20 cellular contexts compared by ENCODE assay signal in the genomic region with DNA sequence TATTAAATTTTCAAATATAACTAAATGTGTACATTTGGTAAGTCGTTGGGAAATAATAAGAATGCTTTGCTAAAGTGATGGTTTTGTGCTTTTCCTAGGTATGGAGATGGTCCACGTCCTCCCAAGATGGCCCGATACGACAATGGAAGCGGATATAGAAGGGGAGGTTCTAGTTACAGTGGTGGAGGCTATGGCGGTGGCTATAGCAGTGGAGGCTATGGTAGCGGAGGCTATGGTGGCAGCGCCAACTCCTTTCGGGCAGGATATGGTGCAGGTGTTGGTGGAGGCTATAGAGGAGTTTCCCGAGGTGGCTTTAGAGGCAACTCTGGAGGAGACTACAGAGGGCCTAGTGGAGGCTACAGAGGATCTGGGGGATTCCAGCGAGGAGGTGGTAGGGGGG.
"Had no signal": no experiment of that assay in that cellular context is flagged by ENCODE, and none has a peak within 500 bp of the region (broad histone marks: within the 10 kb centered on the region; RNA-seq: fewer than 3 reads in every experiment).

No MANE protein-coding gene starts in this region.

- H2AFZ ChIP-seq: neural progenitor cell had no signal

- ATAC-seq: esophagus mucosa, gastroesophageal sphincter, heart right ventricle, left lung, SK-N-SH treated with all-trans-retinoic acid at 6 μM for 48 hours, T-cell had no signal

- H3K4me3 Mint-ChIP-seq: activated CD4-positive, alpha-beta T cell treated with anti-CD3 and anti-CD28 coated beads, Interleukin-2, amount 10 ng/mL, durations not matched to agents 7 days and 5 days; neural progenitor cell; T-cell; type B pancreatic cell had no signal

- H3K9me3 ChIP-seq: adrenal gland, gastroesophageal sphincter, heart right ventricle, left lung, prostate gland, testis had no signal

- H3K27ac ChIP-seq: adrenal gland, gastroesophageal sphincter, heart right ventricle, left lung, prostate gland, testis had no signal

- DNase-seq: activated CD4-positive, alpha-beta T cell treated with anti-CD3 and anti-CD28 coated beads, Interleukin-2, amount 10 ng/mL, durations not matched to agents 7 days and 5 days; activated CD4-positive, CD25-positive, alpha-beta regulatory T cell; activated naive CD4-positive, alpha-beta T cell; adrenal gland; effector CD4-positive, alpha-beta T cell; heart right ventricle; left lung; midbrain; right cardiac atrium; small intestine; stimulated activated CD4-positive, alpha-beta T cell treated with anti-CD3 and anti-CD28 coated beads, Interleukin-4, amount 100 ng/mL, for 1 hour; T-cell; T-helper 9 cell; testis had no signal

- H3K4me1 ChIP-seq: adrenal gland, left lung, neural progenitor cell, prostate gland, testis had no signal

- H3K4me2 ChIP-seq: neural progenitor cell had no signal

- FAIRE-seq: small intestine had no signal

- H3K27me3 Mint-ChIP-seq: activated CD4-positive, alpha-beta T cell treated with anti-CD3 and anti-CD28 coated beads, Interleukin-2, amount 10 ng/mL, durations not matched to agents 7 days and 5 days; T-cell; type B pancreatic cell had no signal

- H3K27ac Mint-ChIP-seq: activated CD4-positive, alpha-beta T cell treated with anti-CD3 and anti-CD28 coated beads, Interleukin-2, amount 10 ng/mL, durations not matched to agents 7 days and 5 days; neural progenitor cell; T-cell; type B pancreatic cell had no signal

- H3K4me1 Mint-ChIP-seq: neural progenitor cell had no signal

- H3K9me3 Mint-ChIP-seq: activated CD4-positive, alpha-beta T cell treated with anti-CD3 and anti-CD28 coated beads, Interleukin-2, amount 10 ng/mL, durations not matched to agents 7 days and 5 days; neural progenitor cell; T-cell; type B pancreatic cell had no signal

- H3K9ac ChIP-seq: neural progenitor cell had no signal

- H3K27me3 ChIP-seq: adrenal gland, gastroesophageal sphincter, heart right ventricle, left lung, neural progenitor cell, testis had no signal

- H3K4me3 ChIP-seq: adrenal gland, gastroesophageal sphincter, heart right ventricle, left lung, neural progenitor cell, prostate gland, testis had no signal
